8 cellular contexts compared by ENCODE assay signal in the genomic region with DNA sequence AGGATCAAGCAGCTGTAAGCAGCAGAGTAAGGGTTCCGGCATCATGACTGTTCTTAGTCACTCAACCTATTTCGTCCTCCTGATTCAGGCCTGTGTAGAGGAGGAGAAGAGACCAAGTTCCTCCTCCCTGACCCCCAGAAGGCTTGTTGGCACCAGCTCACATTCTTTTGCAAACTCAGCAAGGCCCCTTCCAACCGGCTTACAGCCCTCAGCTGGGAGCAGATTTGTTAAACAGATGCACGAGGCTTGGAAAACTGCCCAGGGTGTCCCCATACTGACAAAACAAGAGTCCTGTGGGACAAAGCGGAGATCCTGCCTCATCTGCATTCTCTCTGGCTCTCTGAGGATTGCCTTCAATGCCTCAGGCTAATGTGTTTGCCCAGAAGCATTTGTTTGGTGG.
DNase-seq lines count a peak whose midpoint lies in the region; ATAC-seq and TF ChIP-seq lines count a peak whose summit lies in the region.
"Had no signal": no experiment of that assay in that cellular context is flagged by ENCODE, and none has a peak within 500 bp of the region (broad histone marks: within the 10 kb centered on the region; RNA-seq: fewer than 3 reads in every experiment).

No MANE protein-coding gene starts in this region.

- no peaks in the 10 kb centered on the region for H3K9me3 ChIP-seq in body of pancreas
- H3K9me3 ChIP-seq in iPS-20b (ENCODE audit: insufficient read depth, low read depth, low read length) = no peaks in the 10 kb centered on the region
- no peaks in the 10 kb centered on the region for H3K9me3 ChIP-seq in testis

- H3K4me3 ChIP-seq in body of pancreas = no peak overlapping the region
- H3K4me3 ChIP-seq in iPS-20b (ENCODE audit: low read length) = peak overlapping the region; percentile 37
- no peak overlapping the region for H3K4me3 ChIP-seq in testis

- H3K9ac ChIP-seq in iPS-20b (ENCODE audit: low read depth, low read length) = peak overlapping the region; percentile 47; the same call in 1 of the 2 replicates

- H3K36me3 ChIP-seq in body of pancreas (replicated peaks in 1 of 2; ENCODE audit: insufficient read depth in 1 of 2, low read depth in 2 of 2) (no peaks in the 10 kb centered on the region), iPS-20b (ENCODE audit: insufficient read depth, low read depth, low read length) (no peaks in the 10 kb centered on the region), testis (ENCODE audit: low read depth, missing control alignments) (no peaks in the 10 kb centered on the region)

- 33 to 42% methylated on average over 5 of the region's 5 CpGs for WGBS in body of pancreas, 2 donors
- WGBS in testis, 2 donors = 36 to 39% methylated on average over 5 of the region's 5 CpGs

- intact Hi-C loops in body of pancreas (cut with DNase I) (no loop called here), testis (cut with DNase I; ENCODE audit: low total_unique reads) (no loop called here)

- TF ChIP-seq POLR2A in body of pancreas (IDR thresholded peaks at IDR 0.05) = no peak
- TF ChIP-seq POLR2A in testis (IDR thresholded peaks at IDR 0.05) = no peak

- H3K27me3 ChIP-seq in body of pancreas (no peaks in the 10 kb centered on the region), iPS-20b (ENCODE audit: insufficient read depth, low read length) (no peaks in the 10 kb centered on the region), testis (no peaks in the 10 kb centered on the region)

- TF ChIP-seq CTCF in body of pancreas (IDR thresholded peaks at IDR 0.05) (no peak), testis (IDR thresholded peaks at IDR 0.05) (no peak)

- H3K4me1 ChIP-seq in body of pancreas (no peaks in the 10 kb centered on the region), iPS-20b (ENCODE audit: insufficient read depth, low read length) (peaks cover 37% of the 10 kb centered on the region; the same call in 1 of the 2 replicates), testis (no peaks in the 10 kb centered on the region)

- H3K27ac ChIP-seq in body of pancreas (no peak overlapping the region), iPS-20b (ENCODE audit: low read length) (no peak overlapping the region), testis (no peak overlapping the region)

- DNase-seq in NCI-H1694 (lab: John Stamatoyannopoulos, UW) (peak; percentile 22), body of pancreas (peak; percentile 25 to 55 (median 36)), testis (peak; percentile 70), activated T-cell treated with anti-CD3 and anti-CD28 coated beads for 4 hours (no peak), NOMO-1 treated with DMSO at 0.1 percent for 48 hours (lab: John Stamatoyannopoulos, UW; ENCODE audit: unreplicated experiment) (no peak)
- DNase-seq: naive B cell had no signal

- ATAC-seq in body of pancreas = peak; percentile 33
- no peak for ATAC-seq in HG03095 (IDR thresholded peaks at IDR 0.05; ENCODE audit: unreplicated experiment)

Comparison
In these comparisons a context has a peak if more than half of its experiments do, and no peak if none do; other contexts are left out.
1. DNase-seq: peak in NCI-H1694 (single experiment), body of pancreas (4 of 4) and testis (single experiment); none in activated T-cell treated with anti-CD3 and anti-CD28 coated beads for 4 hours (single experiment) and NOMO-1 treated with DMSO at 0.1 percent for 48 hours (single experiment).